Comparison of ENCODE assay signal across 1 cellular context in genomic region chr12:98503343-98503592, GRCh38.
TF ChIP-seq lines count a peak whose summit lies in the region.

No MANE protein-coding gene starts in this region.

TF ChIP-seq in HepG2, 621 proteins besides CTCF, POLR2A, EP300 and RAD21 (continued from another document and continues in another):
- TF ChIP-seq ZNF639 (CRISPR knock-in tag; conservative IDR thresholded peaks at IDR 0.05) (0 out of 2 replicates have a peak, but pooled peaks have one; percentile 1), ATF2 (CRISPR knock-in tag; IDR thresholded peaks at IDR 0.05) (0 out of 2 replicates have a peak, but pooled peaks have one; percentile 31), ZNF230 (CRISPR knock-in tag; IDR thresholded peaks at IDR 0.05) (no peak), IKZF5 (CRISPR knock-in tag; IDR thresholded peaks at IDR 0.05) (0 out of 2 replicates have a peak, but pooled peaks have one; percentile 52), PRPF4 (IDR thresholded peaks at IDR 0.05; ENCODE audit: low read depth, low read length, poor library complexity, severe bottlenecking) (no peak), HDAC1 (CRISPR knock-in tag; IDR thresholded peaks at IDR 0.05) (peak; percentile 61; the same call in 1 of the 2 replicates), ZNF503 (CRISPR knock-in tag; IDR thresholded peaks at IDR 0.05) (no peak), ZXDC (CRISPR knock-in tag; IDR thresholded peaks at IDR 0.05) (no peak), ZNF83 (CRISPR knock-in tag; IDR thresholded peaks at IDR 0.05; ENCODE audit: borderline replicate concordance) (no peak), HOXD1 (CRISPR knock-in tag; IDR thresholded peaks at IDR 0.05) (0 out of 2 replicates have a peak, but pooled peaks have one; percentile 4), ZNF564 (CRISPR knock-in tag; IDR thresholded peaks at IDR 0.05) (no peak), FIP1L1 (IDR thresholded peaks at IDR 0.05; ENCODE audit: borderline replicate concordance, insufficient read depth, low read depth, low read length) (no peak), HOXA3 (CRISPR knock-in tag; IDR thresholded peaks at IDR 0.05) (no peak), NFAT5 (CRISPR knock-in tag; IDR thresholded peaks at IDR 0.05) (no peak), CSRNP2 (CRISPR knock-in tag; conservative IDR thresholded peaks at IDR 0.05; ENCODE audit: low read depth) (no peak), ZNF121 (CRISPR knock-in tag; IDR thresholded peaks at IDR 0.05) (0 out of 2 replicates have a peak, but pooled peaks have one; percentile 4), SP140L (CRISPR knock-in tag; IDR thresholded peaks at IDR 0.05; ENCODE audit: borderline replicate concordance) (peak; percentile 67; the same call in 1 of the 2 replicates), ZFP82 (CRISPR knock-in tag; IDR thresholded peaks at IDR 0.05; ENCODE audit: borderline replicate concordance) (0 out of 2 replicates have a peak, but pooled peaks have one; percentile 21), ISX (CRISPR knock-in tag; conservative IDR thresholded peaks at IDR 0.05) (0 out of 2 replicates have a peak, but pooled peaks have one; percentile 17), SKIL (CRISPR knock-in tag; IDR thresholded peaks at IDR 0.05; ENCODE audit: borderline replicate concordance) (0 out of 2 replicates have a peak, but pooled peaks have one; percentile 1), BATF2 (CRISPR knock-in tag; IDR thresholded peaks at IDR 0.05) (0 out of 2 replicates have a peak, but pooled peaks have one; percentile 35), ZSCAN9 (CRISPR knock-in tag; IDR thresholded peaks at IDR 0.05; ENCODE audit: borderline replicate concordance) (peak; percentile 26; the same call in 1 of the 2 replicates), ZNF18 (CRISPR knock-in tag; IDR thresholded peaks at IDR 0.05; ENCODE audit: insufficient replicate concordance) (no peak), NFIC (IDR thresholded peaks at IDR 0.05; ENCODE audit: low read length) (no peak; the same call in 1 of the 2 replicates), ZBTB39 (CRISPR knock-in tag; IDR thresholded peaks at IDR 0.05) (peak; percentile 78; the same call in 1 of the 2 replicates), IKZF1 (IDR thresholded peaks at IDR 0.05) (no peak), ZNF34 (CRISPR knock-in tag; IDR thresholded peaks at IDR 0.05; ENCODE audit: borderline replicate concordance) (no peak), ZNF746 (CRISPR knock-in tag; IDR thresholded peaks at IDR 0.05) (no peak), ZNF430 (CRISPR knock-in tag; IDR thresholded peaks at IDR 0.05) (peak; percentile 26; the same call in 1 of the 2 replicates), SMYD3 (CRISPR knock-in tag; IDR thresholded peaks at IDR 0.05) (no peak)
